In genomic region chr11:61891331-61892084, GRCh38 we compare ENCODE assay signal across 8 cellular contexts. TPM values are rescaled to one million over a fixed set of nuclear protein-coding genes. Genes with fewer than 3 reads are reported as not detected.
DNase-seq lines count a peak whose midpoint lies in the region; ATAC-seq and TF ChIP-seq lines count a peak whose summit lies in the region.

A gene with protein sequence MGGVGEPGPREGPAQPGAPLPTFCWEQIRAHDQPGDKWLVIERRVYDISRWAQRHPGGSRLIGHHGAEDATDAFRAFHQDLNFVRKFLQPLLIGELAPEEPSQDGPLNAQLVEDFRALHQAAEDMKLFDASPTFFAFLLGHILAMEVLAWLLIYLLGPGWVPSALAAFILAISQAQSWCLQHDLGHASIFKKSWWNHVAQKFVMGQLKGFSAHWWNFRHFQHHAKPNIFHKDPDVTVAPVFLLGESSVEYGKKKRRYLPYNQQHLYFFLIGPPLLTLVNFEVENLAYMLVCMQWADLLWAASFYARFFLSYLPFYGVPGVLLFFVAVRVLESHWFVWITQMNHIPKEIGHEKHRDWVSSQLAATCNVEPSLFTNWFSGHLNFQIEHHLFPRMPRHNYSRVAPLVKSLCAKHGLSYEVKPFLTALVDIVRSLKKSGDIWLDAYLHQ (minus strand): TSS chr11:61891545. CDS start chr11:61891381, 164 bp downstream.

- no peaks in the 10 kb centered on the region for H3K9me3 ChIP-seq in effector memory CD4-positive, alpha-beta T cell (ENCODE audit: control insufficient read depth, low read length)
- H3K9me3 ChIP-seq in lower lobe of right lung: no peaks in the 10 kb centered on the region

- DNase-seq in NCI-H748 (lab: John Stamatoyannopoulos, UW; ENCODE audit: unreplicated experiment): peak; percentile 94
- peak; percentile 81 for DNase-seq in activated CD8-positive, alpha-beta memory T cell treated with anti-CD3 and anti-CD28 coated beads for 24 hours
- DNase-seq in effector memory CD4-positive, alpha-beta T cell: peak; percentile 60 to 73 (median 62)
- DNase-seq in lower lobe of right lung: peak; percentile 90
- peak; percentile 33 for DNase-seq in stimulated activated CD8-positive, alpha-beta memory T cell treated with anti-CD3 and anti-CD28 coated beads, Interleukin-12 subunit alpha, Interleukin-12 subunit beta, amount 100 ng/mL, for 1 hour (ENCODE audit: low read depth)

- peak within 1 kb of the TSS; percentile 9 for H2AFZ ChIP-seq in ACC112 (ENCODE audit: low read length, unreplicated experiment)

- peaks cover 22% of the 10 kb centered on the region for H3K4me1 ChIP-seq in ACC112 (ENCODE audit: control insufficient read depth, insufficient read depth, low read length, unreplicated experiment)
- H3K4me1 ChIP-seq in effector memory CD4-positive, alpha-beta T cell (ENCODE audit: control insufficient read depth, insufficient read depth, low read length, poor library complexity, severe bottlenecking): peaks cover 9% of the 10 kb centered on the region
- H3K4me1 ChIP-seq in lower lobe of right lung: peaks cover 18% of the 10 kb centered on the region

- ATAC-seq in GM18867 (IDR thresholded peaks at IDR 0.05; ENCODE audit: unreplicated experiment): peak; percentile 70
- peak; percentile 45 for ATAC-seq in HG03196 (IDR thresholded peaks at IDR 0.05; ENCODE audit: unreplicated experiment)
- peak; percentile 94 to 95 for ATAC-seq in lower lobe of right lung

- H3K36me3 ChIP-seq in ACC112 (ENCODE audit: insufficient read depth, low read length): peaks cover 7% of the 10 kb centered on the region; the same call in 1 of the 2 replicates
- H3K36me3 ChIP-seq in effector memory CD4-positive, alpha-beta T cell (ENCODE audit: control insufficient read depth, insufficient read depth, low read length): no peaks in the 10 kb centered on the region
- peaks cover 5% of the 10 kb centered on the region for H3K36me3 ChIP-seq in lower lobe of right lung

- H3K27me3 ChIP-seq in ACC112 (ENCODE audit: insufficient read depth, low read length) (no peaks in the 10 kb centered on the region), lower lobe of right lung (ENCODE audit: low read depth) (no peaks in the 10 kb centered on the region)
- no peaks in the 10 kb centered on the region for H3K27me3 ChIP-seq in effector memory CD4-positive, alpha-beta T cell (replicated peaks; ENCODE audit: control insufficient read depth, insufficient read depth, low read length, poor library complexity, severe bottlenecking)

- H3K27ac ChIP-seq in ACC112 (ENCODE audit: low read depth, low read length): 0 out of 2 replicates have a peak within 1 kb of the TSS, but pooled peaks have one; percentile 11
- H3K27ac ChIP-seq in effector memory CD4-positive, alpha-beta T cell (ENCODE audit: insufficient read depth, low read length, poor library complexity, severe bottlenecking): peak within 1 kb of the TSS; percentile 61
- peak within 1 kb of the TSS; percentile 83 for H3K27ac ChIP-seq in lower lobe of right lung

- TF ChIP-seq CTCF in lower lobe of right lung (IDR thresholded peaks at IDR 0.05): no peak

- intact Hi-C loops in lower lobe of right lung (cut with DNase I): no loop called here

- H3K79me2 ChIP-seq in ACC112 (ENCODE audit: control insufficient read depth, insufficient read depth, low read length, unreplicated experiment): peaks cover 17% of the 10 kb centered on the region

- peak within 1 kb of the TSS; percentile 84 for H3K4me3 ChIP-seq in ACC112 (ENCODE audit: low read depth, low read length)
- peak within 1 kb of the TSS; percentile 85 for H3K4me3 ChIP-seq in effector memory CD4-positive, alpha-beta T cell (ENCODE audit: insufficient read depth, low read depth, low read length, poor library complexity, severe bottlenecking)
- peak within 1 kb of the TSS; percentile 82 for H3K4me3 ChIP-seq in lower lobe of right lung

RNA-seq across cellular contexts. Expression of the gene that starts here (rescaled TPM):
- total RNA-seq in lower lobe of right lung: 50.1 TPM

Comparison
In these comparisons a context has a peak if more than half of its experiments do, and no peak if none do; other contexts are left out.
1. Peak in every context shown above with its lines: DNase-seq, ATAC-seq, H3K4me3 ChIP-seq and H3K27ac ChIP-seq.
2. H3K27ac ChIP-seq: peak in every context shown above with its lines; median percentile 83 in lower lobe of right lung; 61 in effector memory CD4-positive, alpha-beta T cell; 11 in ACC112.
3. DNase-seq: peak in every context shown above with its lines; median percentile 94 in NCI-H748; 90 in lower lobe of right lung; 81 in activated CD8-positive, alpha-beta memory T cell treated with anti-CD3 and anti-CD28 coated beads for 24 hours; 62 in effector memory CD4-positive, alpha-beta T cell; 33 in stimulated activated CD8-positive, alpha-beta memory T cell treated with anti-CD3 and anti-CD28 coated beads, Interleukin-12 subunit alpha, Interleukin-12 subunit beta, amount 100 ng/mL, for 1 hour.